ENCODE assay signal across 2 cellular contexts in the genomic region with DNA sequence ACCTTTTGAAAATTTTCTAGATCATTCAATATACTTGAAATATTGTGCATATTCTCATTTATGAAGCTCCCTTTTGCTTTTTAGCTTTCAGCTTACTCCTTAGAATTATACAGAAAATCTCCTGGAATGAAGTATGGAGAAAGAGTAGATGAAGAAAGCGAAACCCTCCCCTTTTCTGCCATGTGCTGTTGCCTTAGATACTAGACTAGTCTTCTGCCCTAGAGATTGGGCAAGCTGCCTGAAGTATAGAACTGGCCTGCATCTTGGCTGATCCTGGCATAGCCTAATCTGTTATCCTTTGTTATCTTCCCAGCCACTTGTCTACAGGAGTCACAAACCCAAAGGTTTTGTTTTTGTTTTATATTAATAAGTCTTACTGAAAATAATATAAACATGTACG.
TF ChIP-seq lines count a peak whose summit lies in the region.

No MANE protein-coding gene starts in this region.

TF ChIP-seq in SK-N-SH treated with all-trans-retinoic acid at 6 μM for 48 hours, 23 proteins besides CTCF, POLR2A, EP300 and RAD21 (continued from another document):
- TF ChIP-seq TSHZ2 (CRISPR knock-in tag; IDR thresholded peaks at IDR 0.05) (no peak), ZNF8 (CRISPR knock-in tag; IDR thresholded peaks at IDR 0.05) (no peak), GLIS3 (CRISPR knock-in tag; IDR thresholded peaks at IDR 0.05) (no peak), ZC3H10 (CRISPR knock-in tag; IDR thresholded peaks at IDR 0.05) (no peak), ZFP3 (CRISPR knock-in tag; IDR thresholded peaks at IDR 0.05) (no peak), ZNF565 (CRISPR knock-in tag; conservative IDR thresholded peaks at IDR 0.05; ENCODE audit: low read depth) (no peak), CSDC2 (CRISPR knock-in tag; IDR thresholded peaks at IDR 0.05) (no peak), ZFP30 (CRISPR knock-in tag; IDR thresholded peaks at IDR 0.05) (no peak), SNAI2 (CRISPR knock-in tag; IDR thresholded peaks at IDR 0.05) (no peak), CSRNP3 (CRISPR knock-in tag; IDR thresholded peaks at IDR 0.05) (no peak), TCF4 (CRISPR knock-in tag; IDR thresholded peaks at IDR 0.05; ENCODE audit: borderline replicate concordance) (no peak), ESRRG (CRISPR knock-in tag; IDR thresholded peaks at IDR 0.05) (no peak), BACH2 (CRISPR knock-in tag; IDR thresholded peaks at IDR 0.05; ENCODE audit: borderline replicate concordance) (no peak)
- TF ChIP-seq, protein P1, sequence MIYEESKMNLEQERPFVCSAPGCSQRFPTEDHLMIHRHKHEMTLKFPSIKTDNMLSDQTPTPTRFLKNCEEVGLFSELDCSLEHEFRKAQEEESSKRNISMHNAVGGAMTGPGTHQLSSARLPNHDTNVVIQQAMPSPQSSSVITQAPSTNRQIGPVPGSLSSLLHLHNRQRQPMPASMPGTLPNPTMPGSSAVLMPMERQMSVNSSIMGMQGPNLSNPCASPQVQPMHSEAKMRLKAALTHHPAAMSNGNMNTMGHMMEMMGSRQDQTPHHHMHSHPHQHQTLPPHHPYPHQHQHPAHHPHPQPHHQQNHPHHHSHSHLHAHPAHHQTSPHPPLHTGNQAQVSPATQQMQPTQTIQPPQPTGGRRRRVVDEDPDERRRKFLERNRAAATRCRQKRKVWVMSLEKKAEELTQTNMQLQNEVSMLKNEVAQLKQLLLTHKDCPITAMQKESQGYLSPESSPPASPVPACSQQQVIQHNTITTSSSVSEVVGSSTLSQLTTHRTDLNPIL (CRISPR knock-in tag; IDR thresholded peaks at IDR 0.05; ENCODE audit: low read depth) = no peak
TF ChIP-seq in SK-N-SH treated with all-trans-retinoic acid at 6 μM for 48 hours: peak in this region for 0.

TF ChIP-seq in WTC11, 78 proteins besides CTCF, POLR2A, EP300 and RAD21 (continued from another document):
- TF ChIP-seq PRDM15 (CRISPR knock-in tag; IDR thresholded peaks at IDR 0.05) (no peak), ZMAT4 (CRISPR knock-in tag; IDR thresholded peaks at IDR 0.05) (no peak), STAT6 (CRISPR knock-in tag; conservative IDR thresholded peaks at IDR 0.05; ENCODE audit: low read depth) (no peak), SP1 (CRISPR knock-in tag; conservative IDR thresholded peaks at IDR 0.05) (no peak), ZNF263 (CRISPR knock-in tag; IDR thresholded peaks at IDR 0.05; ENCODE audit: low read depth) (no peak), FOXP4 (CRISPR knock-in tag; IDR thresholded peaks at IDR 0.05) (no peak), GABPB1 (CRISPR knock-in tag; IDR thresholded peaks at IDR 0.05) (no peak), ATF1 (CRISPR knock-in tag; IDR thresholded peaks at IDR 0.05) (no peak), GRHL2 (CRISPR knock-in tag; IDR thresholded peaks at IDR 0.05; ENCODE audit: insufficient replicate concordance, severe bottlenecking) (no peak), ERG (CRISPR knock-in tag; IDR thresholded peaks at IDR 0.05) (no peak), PRRX2 (CRISPR knock-in tag; IDR thresholded peaks at IDR 0.05) (no peak), AR (CRISPR knock-in tag; IDR thresholded peaks at IDR 0.05) (no peak), NR1H2 (CRISPR knock-in tag; IDR thresholded peaks at IDR 0.05) (no peak)
- TF ChIP-seq, protein P2, sequence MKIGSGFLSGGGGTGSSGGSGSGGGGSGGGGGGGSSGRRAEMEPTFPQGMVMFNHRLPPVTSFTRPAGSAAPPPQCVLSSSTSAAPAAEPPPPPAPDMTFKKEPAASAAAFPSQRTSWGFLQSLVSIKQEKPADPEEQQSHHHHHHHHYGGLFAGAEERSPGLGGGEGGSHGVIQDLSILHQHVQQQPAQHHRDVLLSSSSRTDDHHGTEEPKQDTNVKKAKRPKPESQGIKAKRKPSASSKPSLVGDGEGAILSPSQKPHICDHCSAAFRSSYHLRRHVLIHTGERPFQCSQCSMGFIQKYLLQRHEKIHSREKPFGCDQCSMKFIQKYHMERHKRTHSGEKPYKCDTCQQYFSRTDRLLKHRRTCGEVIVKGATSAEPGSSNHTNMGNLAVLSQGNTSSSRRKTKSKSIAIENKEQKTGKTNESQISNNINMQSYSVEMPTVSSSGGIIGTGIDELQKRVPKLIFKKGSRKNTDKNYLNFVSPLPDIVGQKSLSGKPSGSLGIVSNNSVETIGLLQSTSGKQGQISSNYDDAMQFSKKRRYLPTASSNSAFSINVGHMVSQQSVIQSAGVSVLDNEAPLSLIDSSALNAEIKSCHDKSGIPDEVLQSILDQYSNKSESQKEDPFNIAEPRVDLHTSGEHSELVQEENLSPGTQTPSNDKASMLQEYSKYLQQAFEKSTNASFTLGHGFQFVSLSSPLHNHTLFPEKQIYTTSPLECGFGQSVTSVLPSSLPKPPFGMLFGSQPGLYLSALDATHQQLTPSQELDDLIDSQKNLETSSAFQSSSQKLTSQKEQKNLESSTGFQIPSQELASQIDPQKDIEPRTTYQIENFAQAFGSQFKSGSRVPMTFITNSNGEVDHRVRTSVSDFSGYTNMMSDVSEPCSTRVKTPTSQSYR (CRISPR knock-in tag; IDR thresholded peaks at IDR 0.05) = no peak
- TF ChIP-seq, protein P3, sequence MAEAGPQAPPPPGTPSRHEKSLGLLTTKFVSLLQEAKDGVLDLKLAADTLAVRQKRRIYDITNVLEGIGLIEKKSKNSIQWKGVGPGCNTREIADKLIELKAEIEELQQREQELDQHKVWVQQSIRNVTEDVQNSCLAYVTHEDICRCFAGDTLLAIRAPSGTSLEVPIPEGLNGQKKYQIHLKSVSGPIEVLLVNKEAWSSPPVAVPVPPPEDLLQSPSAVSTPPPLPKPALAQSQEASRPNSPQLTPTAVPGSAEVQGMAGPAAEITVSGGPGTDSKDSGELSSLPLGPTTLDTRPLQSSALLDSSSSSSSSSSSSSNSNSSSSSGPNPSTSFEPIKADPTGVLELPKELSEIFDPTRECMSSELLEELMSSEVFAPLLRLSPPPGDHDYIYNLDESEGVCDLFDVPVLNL (CRISPR knock-in tag; IDR thresholded peaks at IDR 0.05; ENCODE audit: borderline replicate concordance, low read depth) = no peak
